Comparison of ENCODE assay signal across 14 cellular contexts in genomic region chr11:46066335-46066734, GRCh38.
"Had no signal": no experiment of that assay in that cellular context is flagged by ENCODE, and none has a peak within 500 bp of the region (broad histone marks: within the 10 kb centered on the region; RNA-seq: fewer than 3 reads in every experiment).

No MANE protein-coding gene starts in this region.

- H3K36me3 ChIP-seq: neural progenitor cell, ovary, uterus had no signal

- H3K27me3 ChIP-seq: esophagus muscularis mucosa, neural progenitor cell, ovary, stomach, uterus had no signal

- H3K4me1 ChIP-seq: uterus had no signal

- H3K9me3 ChIP-seq: esophagus muscularis mucosa, ovary, stomach, uterus had no signal

- H3K4me3 ChIP-seq: esophagus muscularis mucosa, neural progenitor cell, ovary, stomach, uterus had no signal

- ATAC-seq: WTC11 had no signal

- DNase-seq: activated CD4-positive, alpha-beta T cell treated with anti-CD3 and anti-CD28 coated beads for 48 hours; activated CD8-positive, alpha-beta memory T cell treated with anti-CD3 and anti-CD28 coated beads for 24 hours; activated T-cell treated with anti-CD3 and anti-CD28 coated beads for 4 hours; endodermal cell; foreskin fibroblast; head of caudate nucleus; ovary; retina; stimulated activated CD4-positive, alpha-beta T cell treated with anti-CD3 and anti-CD28 coated beads, Interleukin-4, amount 100 ng/mL, for 4 hours; stomach; uterus had no signal

- H3K27ac ChIP-seq: esophagus muscularis mucosa, ovary, stomach, uterus had no signal
